ENCODE assay signal across 1 cellular context in genomic region chr3:4983739-4984510, GRCh38.
TF ChIP-seq lines count a peak whose summit lies in the region.

No MANE protein-coding gene starts in this region.

TF ChIP-seq in K562, 482 proteins besides CTCF, POLR2A, EP300 and RAD21 (continued from another document and continues in another):
- TF ChIP-seq ZNF512 (tag; IDR thresholded peaks at IDR 0.05) (no peak), USF2 (CRISPR knock-in tag; IDR thresholded peaks at IDR 0.05) (no peak), NR1H2 (CRISPR knock-in tag; IDR thresholded peaks at IDR 0.05) (no peak), ZNF699 (CRISPR knock-in tag; IDR thresholded peaks at IDR 0.05; ENCODE audit: insufficient replicate concordance) (no peak), ZNF609 (CRISPR knock-in tag; IDR thresholded peaks at IDR 0.05; ENCODE audit: borderline replicate concordance) (no peak), NELFE (IDR thresholded peaks at IDR 0.05; ENCODE audit: insufficient read depth, insufficient read length) (no peak), DEAF1 (CRISPR knock-in tag; IDR thresholded peaks at IDR 0.05) (no peak; the same call in 1 of the 2 replicates), ZNF217 (CRISPR knock-in tag; IDR thresholded peaks at IDR 0.05) (no peak), TCF15 (CRISPR knock-in tag; IDR thresholded peaks at IDR 0.05) (no peak), HDAC1 (IDR thresholded peaks at IDR 0.05) (peak in 1 of 2 experiments; percentile 86; a peak in 2 of 4 replicates), HNRNPLL (IDR thresholded peaks at IDR 0.05; ENCODE audit: low read depth, low read length, poor library complexity, severe bottlenecking) (no peak), NCOA4 (IDR thresholded peaks at IDR 0.05; ENCODE audit: partially characterized antibody) (no peak), ZNF133 (CRISPR knock-in tag; IDR thresholded peaks at IDR 0.05) (no peak), ZNF12 (CRISPR knock-in tag; IDR thresholded peaks at IDR 0.05) (no peak), FUS (optimal IDR thresholded peaks at IDR 0.05; ENCODE audit: low read depth, low read length) (no peak), PRDM10 (IDR thresholded peaks at IDR 0.05; ENCODE audit: partially characterized antibody) (no peak), SMC3 (conservative IDR thresholded peaks at IDR 0.05; ENCODE audit: insufficient read depth, low read depth, low read length) (no peak), GTF2A2 (tag; IDR thresholded peaks at IDR 0.05) (no peak), GTF2E2 (tag; IDR thresholded peaks at IDR 0.05) (no peak), PML (IDR thresholded peaks at IDR 0.05; ENCODE audit: low read length) (peak; percentile 66; the same call in 1 of the 2 replicates), SMAD2 (IDR thresholded peaks at IDR 0.05; ENCODE audit: low read depth, low read length) (no peak), CHD7 (IDR thresholded peaks at IDR 0.05; ENCODE audit: low read depth, low read length) (no peak), ARID3B (CRISPR knock-in tag; IDR thresholded peaks at IDR 0.05; ENCODE audit: borderline replicate concordance) (no peak; the same call in 1 of the 2 replicates), STAG1 (CRISPR knock-in tag; IDR thresholded peaks at IDR 0.05; ENCODE audit: borderline replicate concordance) (no peak), DACH1 (IDR thresholded peaks at IDR 0.05; ENCODE audit: partially characterized antibody) (no peak), RBBP5 (IDR thresholded peaks at IDR 0.05; ENCODE audit: borderline replicate concordance, insufficient read depth, low read length, poor library complexity, severe bottlenecking) (no peak)
